Comparison of ENCODE assay signal across 1 cellular context in the genomic region with DNA sequence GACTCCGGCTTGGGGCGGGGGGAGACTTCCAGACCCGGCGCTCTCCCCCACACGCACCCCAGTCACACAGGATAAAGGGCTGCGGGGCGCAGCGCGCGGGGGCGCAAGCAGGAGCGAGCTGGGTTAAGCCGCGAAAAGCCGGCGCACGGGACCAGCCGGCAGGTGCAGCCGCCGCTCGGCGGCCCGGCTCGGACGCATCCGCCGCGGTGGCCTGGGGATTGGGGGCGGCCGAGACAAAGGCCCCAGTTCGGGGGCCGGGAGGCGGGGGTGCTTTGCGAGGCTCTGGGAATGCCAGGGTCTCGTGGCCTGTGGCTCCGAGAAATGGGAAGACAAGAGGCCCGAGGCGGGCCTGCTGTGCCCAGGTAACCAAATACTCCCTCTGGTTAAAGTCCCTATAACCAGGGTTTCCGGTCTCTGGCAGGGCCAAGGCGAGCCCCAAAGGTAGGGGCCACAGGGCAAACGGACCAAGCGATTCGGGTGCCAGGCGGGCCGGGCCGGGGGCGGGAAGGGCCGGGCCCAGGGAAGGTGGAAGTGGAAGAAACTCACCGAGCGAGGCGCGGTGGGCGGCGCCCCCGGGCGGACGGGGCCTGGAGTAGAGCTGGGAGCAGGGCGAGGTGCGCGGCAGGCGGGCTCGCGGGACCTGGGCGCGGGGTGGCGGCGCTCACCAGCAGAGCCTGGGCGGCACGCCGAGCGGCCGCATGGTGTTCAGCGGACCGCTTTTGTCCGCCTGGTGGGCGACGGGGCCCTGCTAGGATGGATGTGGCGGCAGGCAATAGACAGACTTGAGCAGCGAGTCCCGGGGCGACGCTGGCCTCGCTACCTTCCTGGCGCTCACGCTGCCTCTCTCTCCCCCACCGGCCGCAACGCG.
TF ChIP-seq lines count a peak whose summit lies in the region.

A gene (minus strand): TSS at position 849 of the 868 bp plus-strand sequence. CDS start 6,170 bp downstream, outside the sequence.

TF ChIP-seq in HepG2, 621 proteins besides CTCF, POLR2A, EP300 and RAD21 (continued from another document):
- TF ChIP-seq, protein P1, sequence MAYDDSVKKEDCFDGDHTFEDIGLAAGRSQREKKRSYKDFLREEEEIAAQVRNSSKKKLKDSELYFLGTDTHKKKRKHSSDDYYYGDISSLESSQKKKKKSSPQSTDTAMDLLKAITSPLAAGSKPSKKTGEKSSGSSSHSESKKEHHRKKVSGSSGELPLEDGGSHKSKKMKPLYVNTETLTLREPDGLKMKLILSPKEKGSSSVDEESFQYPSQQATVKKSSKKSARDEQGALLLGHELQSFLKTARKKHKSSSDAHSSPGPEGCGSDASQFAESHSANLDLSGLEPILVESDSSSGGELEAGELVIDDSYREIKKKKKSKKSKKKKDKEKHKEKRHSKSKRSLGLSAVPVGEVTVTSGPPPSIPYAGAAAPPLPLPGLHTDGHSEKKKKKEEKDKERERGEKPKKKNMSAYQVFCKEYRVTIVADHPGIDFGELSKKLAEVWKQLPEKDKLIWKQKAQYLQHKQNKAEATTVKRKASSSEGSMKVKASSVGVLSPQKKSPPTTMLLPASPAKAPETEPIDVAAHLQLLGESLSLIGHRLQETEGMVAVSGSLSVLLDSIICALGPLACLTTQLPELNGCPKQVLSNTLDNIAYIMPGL (CRISPR knock-in tag; IDR thresholded peaks at IDR 0.05; ENCODE audit: borderline replicate concordance in 1 of 2, low read depth in 1 of 2): peak in 1 of 2 experiments; percentile 27; a peak in 1 of 4 replicates
- no peak for TF ChIP-seq ZNF3 (CRISPR knock-in tag; IDR thresholded peaks at IDR 0.05)
- no peak for TF ChIP-seq HES4 (CRISPR knock-in tag; IDR thresholded peaks at IDR 0.05; ENCODE audit: borderline replicate concordance)
- TF ChIP-seq, protein P2, sequence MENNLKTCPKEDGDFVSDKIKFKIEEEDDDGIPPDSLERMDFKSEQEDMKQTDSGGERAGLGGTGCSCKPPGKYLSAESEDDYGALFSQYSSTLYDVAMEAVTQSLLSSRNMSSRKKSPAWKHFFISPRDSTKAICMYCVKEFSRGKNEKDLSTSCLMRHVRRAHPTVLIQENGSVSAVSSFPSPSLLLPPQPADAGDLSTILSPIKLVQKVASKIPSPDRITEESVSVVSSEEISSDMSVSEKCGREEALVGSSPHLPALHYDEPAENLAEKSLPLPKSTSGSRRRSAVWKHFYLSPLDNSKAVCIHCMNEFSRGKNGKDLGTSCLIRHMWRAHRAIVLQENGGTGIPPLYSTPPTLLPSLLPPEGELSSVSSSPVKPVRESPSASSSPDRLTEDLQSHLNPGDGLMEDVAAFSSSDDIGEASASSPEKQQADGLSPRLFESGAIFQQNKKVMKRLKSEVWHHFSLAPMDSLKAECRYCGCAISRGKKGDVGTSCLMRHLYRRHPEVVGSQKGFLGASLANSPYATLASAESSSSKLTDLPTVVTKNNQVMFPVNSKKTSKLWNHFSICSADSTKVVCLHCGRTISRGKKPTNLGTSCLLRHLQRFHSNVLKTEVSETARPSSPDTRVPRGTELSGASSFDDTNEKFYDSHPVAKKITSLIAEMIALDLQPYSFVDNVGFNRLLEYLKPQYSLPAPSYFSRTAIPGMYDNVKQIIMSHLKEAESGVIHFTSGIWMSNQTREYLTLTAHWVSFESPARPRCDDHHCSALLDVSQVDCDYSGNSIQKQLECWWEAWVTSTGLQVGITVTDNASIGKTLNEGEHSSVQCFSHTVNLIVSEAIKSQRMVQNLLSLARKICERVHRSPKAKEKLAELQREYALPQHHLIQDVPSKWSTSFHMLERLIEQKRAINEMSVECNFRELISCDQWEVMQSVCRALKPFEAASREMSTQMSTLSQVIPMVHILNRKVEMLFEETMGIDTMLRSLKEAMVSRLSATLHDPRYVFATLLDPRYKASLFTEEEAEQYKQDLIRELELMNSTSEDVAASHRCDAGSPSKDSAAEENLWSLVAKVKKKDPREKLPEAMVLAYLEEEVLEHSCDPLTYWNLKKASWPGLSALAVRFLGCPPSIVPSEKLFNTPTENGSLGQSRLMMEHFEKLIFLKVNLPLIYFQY (CRISPR knock-in tag; IDR thresholded peaks at IDR 0.05; ENCODE audit: borderline replicate concordance): 0 out of 2 replicates have a peak, but pooled peaks have one; percentile 24
- no peak for TF ChIP-seq TAF15 (IDR thresholded peaks at IDR 0.05; ENCODE audit: low read depth, low read length, poor library complexity, severe bottlenecking)
- no peak for TF ChIP-seq ZNF562 (CRISPR knock-in tag; IDR thresholded peaks at IDR 0.05; ENCODE audit: borderline replicate concordance)
- TF ChIP-seq CBX2 (IDR thresholded peaks at IDR 0.05; ENCODE audit: low read depth, low read length): no peak
- no peak for TF ChIP-seq CBX2 (CRISPR knock-in tag; IDR thresholded peaks at IDR 0.05; ENCODE audit: low read depth)
- TF ChIP-seq ZNF556 (CRISPR knock-in tag; IDR thresholded peaks at IDR 0.05; ENCODE audit: borderline replicate concordance): no peak
- no peak for TF ChIP-seq ZSCAN25 (CRISPR knock-in tag; IDR thresholded peaks at IDR 0.05)
- no peak for TF ChIP-seq ZNF205 (CRISPR knock-in tag; IDR thresholded peaks at IDR 0.05)
- no peak for TF ChIP-seq RORA (CRISPR knock-in tag; IDR thresholded peaks at IDR 0.05)
- TF ChIP-seq AHR (CRISPR knock-in tag; IDR thresholded peaks at IDR 0.05): no peak
- TF ChIP-seq SAP130 (CRISPR knock-in tag; IDR thresholded peaks at IDR 0.05; ENCODE audit: low read depth): peak; percentile 22; the same call in 1 of the 2 replicates
- TF ChIP-seq, protein P3, sequence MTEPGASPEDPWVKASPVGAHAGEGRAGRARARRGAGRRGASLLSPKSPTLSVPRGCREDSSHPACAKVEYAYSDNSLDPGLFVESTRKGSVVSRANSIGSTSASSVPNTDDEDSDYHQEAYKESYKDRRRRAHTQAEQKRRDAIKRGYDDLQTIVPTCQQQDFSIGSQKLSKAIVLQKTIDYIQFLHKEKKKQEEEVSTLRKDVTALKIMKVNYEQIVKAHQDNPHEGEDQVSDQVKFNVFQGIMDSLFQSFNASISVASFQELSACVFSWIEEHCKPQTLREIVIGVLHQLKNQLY (CRISPR knock-in tag; IDR thresholded peaks at IDR 0.05): no peak
- no peak for TF ChIP-seq KDM4B (CRISPR knock-in tag; IDR thresholded peaks at IDR 0.05)
- no peak for TF ChIP-seq ZFP62 (CRISPR knock-in tag; IDR thresholded peaks at IDR 0.05)
- peak; percentile 73; the same call in 1 of the 2 replicates for TF ChIP-seq AKAP8 (CRISPR knock-in tag; IDR thresholded peaks at IDR 0.05)
- TF ChIP-seq, protein P4, sequence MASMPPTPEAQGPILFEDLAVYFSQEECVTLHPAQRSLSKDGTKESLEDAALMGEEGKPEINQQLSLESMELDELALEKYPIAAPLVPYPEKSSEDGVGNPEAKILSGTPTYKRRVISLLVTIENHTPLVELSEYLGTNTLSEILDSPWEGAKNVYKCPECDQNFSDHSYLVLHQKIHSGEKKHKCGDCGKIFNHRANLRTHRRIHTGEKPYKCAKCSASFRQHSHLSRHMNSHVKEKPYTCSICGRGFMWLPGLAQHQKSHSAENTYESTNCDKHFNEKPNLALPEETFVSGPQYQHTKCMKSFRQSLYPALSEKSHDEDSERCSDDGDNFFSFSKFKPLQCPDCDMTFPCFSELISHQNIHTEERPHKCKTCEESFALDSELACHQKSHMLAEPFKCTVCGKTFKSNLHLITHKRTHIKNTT (CRISPR knock-in tag; IDR thresholded peaks at IDR 0.05): no peak
- TF ChIP-seq RBFOX2 (IDR thresholded peaks at IDR 0.05; ENCODE audit: low read depth, low read length): 0 out of 2 replicates have a peak, but pooled peaks have one; percentile 35
- no peak for TF ChIP-seq MEF2D (CRISPR knock-in tag; IDR thresholded peaks at IDR 0.05)
- TF ChIP-seq ASH2L (IDR thresholded peaks at IDR 0.05; ENCODE audit: insufficient read length, low read depth, low read length): peak; percentile 17
- TF ChIP-seq ZNF773 (CRISPR knock-in tag; IDR thresholded peaks at IDR 0.05; ENCODE audit: borderline replicate concordance): 0 out of 2 replicates have a peak, but pooled peaks have one; percentile 38
- no peak for TF ChIP-seq SATB2 (CRISPR knock-in tag; IDR thresholded peaks at IDR 0.05)
- no peak for TF ChIP-seq LCORL (IDR thresholded peaks at IDR 0.05)
- TF ChIP-seq LCORL (CRISPR knock-in tag; IDR thresholded peaks at IDR 0.05): no peak
- no peak for TF ChIP-seq MAZ (IDR thresholded peaks at IDR 0.05; ENCODE audit: borderline replicate concordance, low read depth, low read length)
- TF ChIP-seq MAZ (CRISPR knock-in tag; IDR thresholded peaks at IDR 0.05; ENCODE audit: low read depth): 0 out of 2 replicates have a peak, but pooled peaks have one; percentile 47
- peak; percentile 69 for TF ChIP-seq STAG1 (CRISPR knock-in tag; IDR thresholded peaks at IDR 0.05)
- TF ChIP-seq, protein P5, sequence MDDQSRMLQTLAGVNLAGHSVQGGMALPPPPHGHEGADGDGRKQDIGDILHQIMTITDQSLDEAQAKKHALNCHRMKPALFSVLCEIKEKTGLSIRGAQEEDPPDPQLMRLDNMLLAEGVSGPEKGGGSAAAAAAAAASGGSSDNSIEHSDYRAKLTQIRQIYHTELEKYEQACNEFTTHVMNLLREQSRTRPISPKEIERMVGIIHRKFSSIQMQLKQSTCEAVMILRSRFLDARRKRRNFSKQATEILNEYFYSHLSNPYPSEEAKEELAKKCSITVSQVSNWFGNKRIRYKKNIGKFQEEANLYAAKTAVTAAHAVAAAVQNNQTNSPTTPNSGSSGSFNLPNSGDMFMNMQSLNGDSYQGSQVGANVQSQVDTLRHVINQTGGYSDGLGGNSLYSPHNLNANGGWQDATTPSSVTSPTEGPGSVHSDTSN (CRISPR knock-in tag; IDR thresholded peaks at IDR 0.05; ENCODE audit: borderline replicate concordance): no peak
- peak; percentile 35; the same call in 1 of the 2 replicates for TF ChIP-seq KLF12 (CRISPR knock-in tag; IDR thresholded peaks at IDR 0.05; ENCODE audit: borderline replicate concordance)
- no peak for TF ChIP-seq POLR2AphosphoS5 (IDR thresholded peaks at IDR 0.05; ENCODE audit: low read depth, low read length)
- TF ChIP-seq ZNF543 (CRISPR knock-in tag; IDR thresholded peaks at IDR 0.05): 0 out of 2 replicates have a peak, but pooled peaks have one; percentile 25
- peak; percentile 39; the same call in 1 of the 2 replicates for TF ChIP-seq KDM2A (CRISPR knock-in tag; IDR thresholded peaks at IDR 0.05; ENCODE audit: borderline replicate concordance, low read depth)
- TF ChIP-seq ZNF776 (CRISPR knock-in tag; IDR thresholded peaks at IDR 0.05): 0 out of 2 replicates have a peak, but pooled peaks have one; percentile 37
- TF ChIP-seq RFX1 (IDR thresholded peaks at IDR 0.05): no peak
- TF ChIP-seq, protein P6, sequence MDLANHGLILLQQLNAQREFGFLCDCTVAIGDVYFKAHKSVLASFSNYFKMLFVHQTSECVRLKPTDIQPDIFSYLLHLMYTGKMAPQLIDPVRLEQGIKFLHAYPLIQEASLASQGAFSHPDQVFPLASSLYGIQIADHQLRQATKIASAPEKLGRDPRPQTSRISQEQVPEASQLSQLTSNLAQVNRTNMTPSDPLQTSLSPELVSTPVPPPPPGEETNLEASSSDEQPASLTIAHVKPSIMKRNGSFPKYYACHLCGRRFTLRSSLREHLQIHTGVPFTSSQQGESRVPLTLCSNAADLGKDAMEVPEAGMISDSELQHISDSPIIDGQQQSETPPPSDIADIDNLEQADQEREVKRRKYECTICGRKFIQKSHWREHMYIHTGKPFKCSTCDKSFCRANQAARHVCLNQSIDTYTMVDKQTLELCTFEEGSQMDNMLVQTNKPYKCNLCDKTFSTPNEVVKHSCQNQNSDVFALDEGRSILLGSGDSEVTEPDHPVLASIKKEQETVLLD (CRISPR knock-in tag; IDR thresholded peaks at IDR 0.05; ENCODE audit: low read depth): no peak
